ENCODE assay signal across 27 cellular contexts in genomic region chr4:85067342-85067741, GRCh38.
"Had no signal": no experiment of that assay in that cellular context is flagged by ENCODE, and none has a peak within 500 bp of the region (broad histone marks: within the 10 kb centered on the region; RNA-seq: fewer than 3 reads in every experiment).

No MANE protein-coding gene starts in this region.

- ATAC-seq: natural killer cell; psoas muscle; right cardiac atrium; right lobe of liver; stimulated activated memory B cell treated with anti-CD40 and anti-IgM and Interleukin-4, amounts not matched to agents 10 μg/mL and 1 μg/mL and 100 μg/mL, for 72 hours; stimulated activated naive CD8-positive, alpha-beta T cell treated with anti-CD3 and anti-CD28 coated beads, Interleukin-15, amount 100 ng/mL, for 72 hours; stimulated activated naive CD8-positive, alpha-beta T cell treated with anti-CD3 and anti-CD28 coated beads, Interleukin-15, Interleukin-2, amounts not matched to agents 100 U/mL and 50 U/mL, for 24 hours; upper lobe of right lung had no signal

- H3K4me3 ChIP-seq: neural progenitor cell, ovary, psoas muscle, right lobe of liver, skin epidermis, smooth muscle cell, spleen, suprapubic skin, testis, tibial artery, transverse colon, upper lobe of right lung, uterus had no signal

- H3K36me3 ChIP-seq: neural progenitor cell, ovary, right lobe of liver, spleen, suprapubic skin, tibial artery, transverse colon, upper lobe of right lung, uterus had no signal

- DNase-seq: natural killer cell; occipital lobe; ovary; posterior cingulate gyrus; psoas muscle; right cardiac atrium; right lobe of liver; spleen; stimulated activated CD4-positive, alpha-beta T cell treated with anti-CD3 and anti-CD28 coated beads, Interleukin-12 subunit alpha, Interleukin-12 subunit beta, amount 100 ng/mL, for 4 hours; stimulated activated CD4-positive, alpha-beta T cell treated with anti-CD3 and anti-CD28 coated beads, Interleukin-1b, Interleukin-23, amount 100 ng/mL, for 48 hours; stimulated activated CD4-positive, alpha-beta T cell treated with anti-CD3 and anti-CD28 coated beads, Interleukin-4, amount 100 ng/mL, for 1 hour; stimulated activated CD4-positive, alpha-beta T cell treated with anti-CD3 and anti-CD28 coated beads, Interleukin-4, amount 100 ng/mL, for 4 hours; stimulated activated CD8-positive, alpha-beta memory T cell treated with anti-CD3 and anti-CD28 coated beads, Interleukin-4, amount 100 ng/mL, for 48 hours; stimulated activated naive CD4-positive, alpha-beta T cell; stimulated activated naive CD8-positive, alpha-beta T cell treated with anti-CD3 and anti-CD28 coated beads, Interleukin-15, amount 100 ng/mL, for 72 hours; stimulated activated naive CD8-positive, alpha-beta T cell treated with anti-CD3 and anti-CD28 coated beads, Interleukin-15, Interleukin-2, amounts not matched to agents 100 U/mL and 50 U/mL, for 24 hours; substantia nigra; testis; tibial artery; transverse colon; upper lobe of right lung; uterus had no signal

- H3K27me3 ChIP-seq: neural progenitor cell, ovary, right lobe of liver, spleen, suprapubic skin, testis, tibial artery, transverse colon, upper lobe of right lung, uterus had no signal
